Comparison of ENCODE assay signal across 21 cellular contexts in genomic region chr5:1748845-1749244, GRCh38.
"Had no signal": no experiment of that assay in that cellular context is flagged by ENCODE, and none has a peak within 500 bp of the region (broad histone marks: within the 10 kb centered on the region; RNA-seq: fewer than 3 reads in every experiment).

No MANE protein-coding gene starts in this region.

- H3K4me1 ChIP-seq: body of pancreas, gastroesophageal sphincter, left lung, neural progenitor cell, right lobe of liver, stomach, tibial nerve had no signal

- ATAC-seq: body of pancreas; gastroesophageal sphincter; left lung; natural killer cell; right lobe of liver; stimulated activated naive B cell treated with anti-CD40 and anti-IgM and Interleukin-4, amounts not matched to agents 10 μg/mL and 1 μg/mL and 100 μg/mL, for 72 hours had no signal

- H3K9me3 ChIP-seq: body of pancreas, gastroesophageal sphincter, left lung, right lobe of liver had no signal

- H3K27me3 ChIP-seq: body of pancreas, cardiac muscle cell, neural progenitor cell, right lobe of liver, tibial nerve had no signal

- H3K36me3 ChIP-seq: cardiac muscle cell, gastroesophageal sphincter, left lung, neural progenitor cell, right lobe of liver, stomach, tibial nerve had no signal

- H3K4me3 ChIP-seq: body of pancreas, cardiac muscle cell, gastroesophageal sphincter, left lung, lung, neural progenitor cell, right lobe of liver, skin epidermis, stomach, tibial nerve had no signal

- H3K9ac ChIP-seq: neural progenitor cell had no signal

- H2AFZ ChIP-seq: neural progenitor cell had no signal

- DNase-seq: activated CD4-positive, alpha-beta memory T cell treated with anti-CD3 and anti-CD28 coated beads, Interleukin-2, amount 10 ng/mL, durations not matched to agents 7 days and 5 days; activated CD4-positive, alpha-beta T cell treated with anti-CD3 and anti-CD28 coated beads, Interleukin-2, amount 10 ng/mL, durations not matched to agents 24 days and 14 days; activated CD8-positive, alpha-beta memory T cell treated with anti-CD3 and anti-CD28 coated beads, Interleukin-2, amount 50 U/mL, for 48 hours; activated T-cell treated with anti-CD3 and anti-CD28 coated beads, Interleukin-2, amount 50 U/mL, for 24 hours; anterior cingulate cortex; cortex of kidney; hippocampal formation; mesendoderm; natural killer cell; stimulated activated CD4-positive, alpha-beta T cell treated with anti-CD3 and anti-CD28 coated beads, Interleukin-4, amount 100 ng/mL, for 24 hours; stimulated activated naive B cell treated with anti-CD40 and anti-IgM and Interleukin-4, amounts not matched to agents 10 μg/mL and 1 μg/mL and 100 μg/mL, for 72 hours; stomach had no signal

- H3K27ac ChIP-seq: body of pancreas, cardiac muscle cell, gastroesophageal sphincter, left lung, neural progenitor cell, right lobe of liver, skin epidermis, stomach, tibial nerve had no signal

- H3K4me2 ChIP-seq: neural progenitor cell had no signal
